ENCODE assay signal across 10 cellular contexts in genomic region chr17:9566067-9566466, GRCh38. TPM values are rescaled to one million over a fixed set of nuclear protein-coding genes. Genes with fewer than 3 reads are reported as not detected.
DNase-seq lines count a peak whose midpoint lies in the region; ATAC-seq and TF ChIP-seq lines count a peak whose summit lies in the region.
"Had no signal": no experiment of that assay in that cellular context is flagged by ENCODE, and none has a peak within 500 bp of the region (broad histone marks: within the 10 kb centered on the region; RNA-seq: fewer than 3 reads in every experiment).

No MANE protein-coding gene starts in this region.

- intact Hi-C loops in CD4-positive, alpha-beta memory T cell (cut with micrococcal nuclease), result no loop called here
- intact Hi-C loops in PC-3 (cut with micrococcal nuclease), result no loop called here

- peak overlapping the region; percentile 55 to 85 (median 80) for H3K4me3 Mint-ChIP-seq in CD4-positive, alpha-beta memory T cell
- no peak overlapping the region for H3K4me3 Mint-ChIP-seq in HFFc6

- no TSS peak for BruUV-seq in PC-3 (replicated peaks; lab: Mats Ljungman, UMichigan)

- H3K27ac Mint-ChIP-seq in CD4-positive, alpha-beta memory T cell, result peak overlapping the region; percentile 5 to 88 (median 72)
- H3K27ac Mint-ChIP-seq in HFFc6, result no peak overlapping the region

- POLR2A ChIA-PET in CD4-positive, alpha-beta memory T cell (lab: Charles Lee; ENCODE audit: partially characterized antibody), result interaction anchor here (1.4 to 3.5 kb wide), 2 partner anchors 9 to 10 kb away, joined by 3 to 37 read pairs; partner anchors contain the start of genes CFAP52 and STX8
- POLR2A ChIA-PET in PC-3 (lab: Charles Lee; ENCODE audit: unreplicated experiment), result no interaction called here

- no peak overlapping the region for H2AFZ ChIP-seq in PC-3 (ENCODE audit: low read length)

- H3K4me1 Mint-ChIP-seq in CD4-positive, alpha-beta memory T cell, result peaks cover 26 to 44% (median 37%) of the 10 kb centered on the region in 4 donors
- H3K4me1 Mint-ChIP-seq in HFFc6 (ENCODE audit: low read depth), result peaks cover 17% of the 10 kb centered on the region

- no peak for TF ChIP-seq POLR2A in Peyer's patch (IDR thresholded peaks at IDR 0.05)

- no peak for ATAC-seq in PC-3
- ATAC-seq: left lung had no signal

- H3K27me3 ChIP-seq in CD4-positive, alpha-beta memory T cell (ENCODE audit: insufficient read depth, low read length), result no peaks in the 10 kb centered on the region
- H3K27me3 ChIP-seq in PC-3 (ENCODE audit: low read length), result no peaks in the 10 kb centered on the region
- no peaks in the 10 kb centered on the region for H3K27me3 ChIP-seq in Peyer's patch
- H3K27me3 ChIP-seq: left lung had no signal

- H3K36me3 ChIP-seq in CD4-positive, alpha-beta memory T cell (ENCODE audit: insufficient read depth, low read length), result no peaks in the 10 kb centered on the region
- H3K36me3 ChIP-seq in PC-3 (ENCODE audit: low read depth, low read length) (no peaks in the 10 kb centered on the region), Peyer's patch (peaks cover 0 to 27% (median 0%) of the 10 kb centered on the region in 3 donors)

- peak overlapping the region; percentile 10 for H3K27ac ChIP-seq in CD4-positive, alpha-beta memory T cell (ENCODE audit: low read depth, low read length)
- H3K27ac ChIP-seq in PC-3 (ENCODE audit: low read length), result no peak overlapping the region
- H3K27ac ChIP-seq in Peyer's patch, result no peak overlapping the region
- H3K27ac ChIP-seq: left lung had no signal

- DNase-seq in Ammon's horn (ENCODE audit: low spot score) (peak; percentile 16), NCI-H1930 (lab: John Stamatoyannopoulos, UW) (peak; percentile 17 to 50), choroid plexus epithelial cell (ENCODE audit: low read depth) (peak; percentile 18), HFFc6 (no peak), PC-3 (no peak), Peyer's patch (no peak)
- DNase-seq in CD4-positive, alpha-beta memory T cell, result peak in 4 of 5 donors; percentile 32 to 45 (median 38)
- DNase-seq: Kasumi-1, left lung, NCI-H226 had no signal

- H3K4me3 ChIP-seq in CD4-positive, alpha-beta memory T cell (ENCODE audit: low read length in 2 of 2), result peak overlapping the region; percentile 20 to 36
- H3K4me3 ChIP-seq in choroid plexus epithelial cell (ENCODE audit: low read depth, low read length) (no peak overlapping the region), PC-3 (ENCODE audit: low read length) (no peak overlapping the region), Peyer's patch (no peak overlapping the region)
- H3K4me3 ChIP-seq: left lung had no signal

- CTCF ChIA-PET in CD4-positive, alpha-beta memory T cell (lab: Charles Lee; ENCODE audit: partially characterized antibody), result interaction anchor here (0.7 to 4.0 kb wide), 7 partner anchors 9 to 570 kb away, joined by 3 to 34 read pairs (median 3); partner anchors contain the start of genes CFAP52 and STX8
- CTCF ChIA-PET in PC-3 (lab: Charles Lee), result no interaction called here

- H3K36me3 Mint-ChIP-seq in CD4-positive, alpha-beta memory T cell, result peaks cover 41 to 42% of the 10 kb centered on the region in 2 donors
- H3K36me3 Mint-ChIP-seq in HFFc6 (ENCODE audit: low read depth), result peaks cover 10% of the 10 kb centered on the region

- H3K9me3 ChIP-seq in CD4-positive, alpha-beta memory T cell (ENCODE audit: control insufficient read depth in 1 of 2, low read length in 2 of 2), result no peaks in the 10 kb centered on the region
- H3K9me3 ChIP-seq in PC-3 (ENCODE audit: low read length) (no peaks in the 10 kb centered on the region), Peyer's patch (no peaks in the 10 kb centered on the region)
- H3K9me3 ChIP-seq: left lung had no signal

- no peaks in the 10 kb centered on the region for H3K9me2 ChIP-seq in PC-3 (replicated peaks; ENCODE audit: low read length)

- no peaks in the 10 kb centered on the region for H3K27me3 Mint-ChIP-seq in CD4-positive, alpha-beta memory T cell
- H3K27me3 Mint-ChIP-seq in HFFc6 (ENCODE audit: insufficient read depth), result no peaks in the 10 kb centered on the region; the same call in 1 of the 2 replicates

- no peaks in the 10 kb centered on the region for H3K9me3 Mint-ChIP-seq in CD4-positive, alpha-beta memory T cell
- no peaks in the 10 kb centered on the region for H3K9me3 Mint-ChIP-seq in HFFc6

- no peak overlapping the region for H3K9ac ChIP-seq in PC-3 (ENCODE audit: low read length)

- TF ChIP-seq CTCF in choroid plexus epithelial cell (conservative IDR thresholded peaks at IDR 0.05; ENCODE audit: low read depth, low read length), result no peak
- TF ChIP-seq CTCF in HFFc6 (IDR thresholded peaks at IDR 0.05), result no peak
- TF ChIP-seq CTCF in PC-3 (conservative IDR thresholded peaks at IDR 0.05; ENCODE audit: low read depth, low read length), result no peak
- no peak for TF ChIP-seq CTCF in Peyer's patch (IDR thresholded peaks at IDR 0.05)

- H3K4me2 ChIP-seq in PC-3 (ENCODE audit: low read length), result no peak overlapping the region

- peaks cover 23% of the 10 kb centered on the region for H3K4me1 ChIP-seq in CD4-positive, alpha-beta memory T cell (ENCODE audit: insufficient read depth, low read length)
- H3K4me1 ChIP-seq in PC-3 (ENCODE audit: insufficient read depth, low read length), result no peaks in the 10 kb centered on the region
- H3K4me1 ChIP-seq in Peyer's patch, result no peaks in the 10 kb centered on the region

- no peaks in the 10 kb centered on the region for H3F3A ChIP-seq in PC-3 (ENCODE audit: low read length, unreplicated experiment)

- H4K20me1 ChIP-seq in PC-3 (ENCODE audit: low read length), result no peaks in the 10 kb centered on the region

- no peaks in the 10 kb centered on the region for H3K79me2 ChIP-seq in PC-3 (ENCODE audit: low read length)

RNA-seq across cellular contexts. Expression of gene STX8, which starts 9.6 kb away (rescaled TPM):
- total RNA-seq in CD4-positive, alpha-beta memory T cell, result 10 to 100 TPM; 54.2 to 59.5 TPM
- 100 to 1,000 TPM; 156 to 206 TPM for polyA plus RNA-seq in CD4-positive, alpha-beta memory T cell
- total RNA-seq in HFFc6 (2021; fragmentation: NEBNext Ultra II Directional; extraction: Animal tissue kit (Norgen Biotek cat#: 25700)), result 10 to 100 TPM; 48.9 to 73.8 (median 60.9) TPM
- total RNA-seq in PC-3 (2014; rRNA removed) (33.6 and 57.4 TPM in 2 replicates), Peyer's patch (100 to 1,000 TPM in 1 of 4 donors, 10 to 100 TPM in 3; 38.8 to 102 (median 68.5) TPM)

RNA-seq across cellular contexts. Expression of gene CFAP52, which starts 10.4 kb away (rescaled TPM):
- not detected for total RNA-seq in CD4-positive, alpha-beta memory T cell
- polyA plus RNA-seq in CD4-positive, alpha-beta memory T cell, result not detected
- not detected for total RNA-seq in HFFc6 (2021; fragmentation: NEBNext Ultra II Directional; extraction: Animal tissue kit (Norgen Biotek cat#: 25700))
- total RNA-seq in PC-3 (2014; rRNA removed), result 0.47 TPM in 1 of 2 replicates, not detected in the other
- total RNA-seq in Peyer's patch, result not detected

Comparison
In these comparisons a context has a peak if more than half of its experiments do, and no peak if none do; other contexts are left out.
1. DNase-seq: peak in Ammon's horn (single experiment), CD4-positive, alpha-beta memory T cell (4 of 5), NCI-H1930 (2 of 2) and choroid plexus epithelial cell (single experiment); none in HFFc6 (single experiment), PC-3 (single experiment) and Peyer's patch (0 of 3).
2. H3K4me3 ChIP-seq: peak in CD4-positive, alpha-beta memory T cell (2 of 2); none in choroid plexus epithelial cell (single experiment), PC-3 (single experiment) and Peyer's patch (0 of 4).